21 cellular contexts compared by ENCODE assay signal in the genomic region with DNA sequence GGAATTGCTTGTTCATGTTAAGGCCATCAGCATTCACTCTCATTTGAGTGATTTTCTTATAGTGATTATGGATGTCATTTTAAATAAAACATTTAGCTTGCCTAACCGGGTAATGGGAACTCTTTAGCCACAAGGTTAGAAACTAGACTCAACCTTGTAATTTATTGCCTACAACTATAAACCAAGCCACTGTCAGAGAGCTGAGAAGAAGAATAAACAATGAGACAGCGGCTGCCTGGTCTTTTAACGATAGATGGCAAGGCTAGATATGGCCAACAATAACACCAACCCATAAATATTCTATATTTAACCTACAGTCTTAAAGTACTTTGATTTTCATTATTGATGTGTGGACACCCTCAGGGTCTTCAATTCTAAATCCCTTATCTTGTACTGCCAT. TPM values are rescaled to one million over a fixed set of nuclear protein-coding genes. Genes with fewer than 3 reads are reported as not detected.
"Had no signal": no experiment of that assay in that cellular context is flagged by ENCODE, and none has a peak within 500 bp of the region (broad histone marks: within the 10 kb centered on the region; RNA-seq: fewer than 3 reads in every experiment).

No MANE protein-coding gene starts in this region.

- H3K27ac Mint-ChIP-seq: activated naive CD8-positive, alpha-beta T cell treated with anti-CD3 and anti-CD28 coated beads for 36 hours; neural progenitor cell; progenitor cell of endocrine pancreas; T-helper 17 cell had no signal

- H3K9me3 ChIP-seq: breast epithelium, spleen, upper lobe of right lung had no signal

- H3K4me3 Mint-ChIP-seq: activated naive CD8-positive, alpha-beta T cell treated with anti-CD3 and anti-CD28 coated beads for 36 hours; activated T-cell treated with anti-CD3 and anti-CD28 coated beads, Interleukin-2, amount 50 U/mL, for 4 hours; central memory CD8-positive, alpha-beta T cell; naive B cell; neural progenitor cell; T-helper 17 cell had no signal

- H3K4me1 Mint-ChIP-seq: T-helper 17 cell had no signal

- H3K36me3 Mint-ChIP-seq: activated naive CD8-positive, alpha-beta T cell treated with anti-CD3 and anti-CD28 coated beads for 36 hours; naive B cell; neural progenitor cell had no signal

- DNase-seq: activated CD4-positive, alpha-beta T cell treated with anti-CD3 and anti-CD28 coated beads for 4 hours; activated CD4-positive, alpha-beta T cell treated with anti-CD3 and anti-CD28 coated beads, Interleukin-2, amount 50 U/mL, for 48 hours; activated CD4-positive, CD25-positive, alpha-beta regulatory T cell; activated CD8-positive, alpha-beta memory T cell treated with anti-CD3 and anti-CD28 coated beads, Interleukin-2, amount 50 U/mL, for 48 hours; activated naive CD4-positive, alpha-beta T cell treated with Interleukin-2 at 50 U/mL for 16 hours; activated naive CD8-positive, alpha-beta T cell treated with anti-CD3 and anti-CD28 coated beads for 36 hours; activated T-cell treated with anti-CD3 and anti-CD28 coated beads, Interleukin-2, amount 50 U/mL, for 4 hours; effector memory CD4-positive, alpha-beta T cell; foreskin melanocyte; hippocampal formation; mesendoderm; naive B cell; spleen; stimulated activated CD4-positive, alpha-beta T cell treated with anti-CD3 and anti-CD28 coated beads, Interleukin-4, amount 100 ng/mL, for 24 hours; stimulated activated naive CD8-positive, alpha-beta T cell treated with anti-CD3 and anti-CD28 coated beads, Interleukin-15, Interleukin-2, amounts not matched to agents 100 U/mL and 50 U/mL, for 24 hours; T-helper 17 cell; upper lobe of right lung had no signal

- ATAC-seq: activated T-cell treated with anti-CD3 and anti-CD28 coated beads, Interleukin-2, amount 50 U/mL, for 4 hours; stimulated activated naive CD8-positive, alpha-beta T cell treated with anti-CD3 and anti-CD28 coated beads, Interleukin-15, Interleukin-2, amounts not matched to agents 100 U/mL and 50 U/mL, for 24 hours; T-helper 17 cell had no signal

- H3K36me3 ChIP-seq: breast epithelium, neural progenitor cell, spleen, upper lobe of right lung had no signal

- H3K4me3 ChIP-seq: breast epithelium, neural progenitor cell, spleen, upper lobe of right lung had no signal

- H3K27me3 ChIP-seq: breast epithelium, neural progenitor cell, spleen, upper lobe of right lung had no signal

- H3K4me1 ChIP-seq: breast epithelium had no signal

- H3K27ac ChIP-seq: breast epithelium, neural progenitor cell, spleen, upper lobe of right lung had no signal

RNA-seq across cellular contexts. Expression of a gene that starts 27.8 kb away (rescaled TPM):
- total RNA-seq: activated naive CD8-positive, alpha-beta T cell treated with anti-CD3 and anti-CD28 coated beads for 36 hours had no signal
